8 cellular contexts compared by ENCODE assay signal in the genomic region with DNA sequence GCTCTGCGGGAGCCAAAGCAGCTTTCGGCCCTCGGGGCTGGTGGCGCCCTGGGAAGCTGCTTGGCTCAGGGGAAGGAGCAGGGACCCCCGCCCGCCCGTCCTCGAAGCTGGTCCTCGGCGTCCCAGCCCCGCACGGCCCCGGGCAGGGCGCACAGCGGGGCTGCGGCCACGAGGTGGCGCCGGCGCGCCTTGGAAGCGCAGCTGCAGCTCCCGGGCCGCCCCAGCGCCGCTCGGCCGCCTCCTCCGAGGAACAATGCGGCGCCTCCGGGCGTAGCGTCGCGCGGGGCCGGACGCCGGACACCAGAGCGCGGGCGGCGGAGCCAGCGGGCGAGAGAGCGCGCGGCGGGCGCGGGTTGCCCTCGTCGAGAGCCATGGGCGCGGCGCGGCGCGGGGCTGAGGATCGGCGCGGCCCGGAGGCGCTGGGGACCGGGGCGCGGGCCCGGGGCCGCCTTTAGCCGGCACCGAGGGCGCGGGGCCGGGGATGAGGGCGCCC.
DNase-seq lines count a peak whose midpoint lies in the region; ATAC-seq lines count a peak whose summit lies in the region.

A gene with protein sequence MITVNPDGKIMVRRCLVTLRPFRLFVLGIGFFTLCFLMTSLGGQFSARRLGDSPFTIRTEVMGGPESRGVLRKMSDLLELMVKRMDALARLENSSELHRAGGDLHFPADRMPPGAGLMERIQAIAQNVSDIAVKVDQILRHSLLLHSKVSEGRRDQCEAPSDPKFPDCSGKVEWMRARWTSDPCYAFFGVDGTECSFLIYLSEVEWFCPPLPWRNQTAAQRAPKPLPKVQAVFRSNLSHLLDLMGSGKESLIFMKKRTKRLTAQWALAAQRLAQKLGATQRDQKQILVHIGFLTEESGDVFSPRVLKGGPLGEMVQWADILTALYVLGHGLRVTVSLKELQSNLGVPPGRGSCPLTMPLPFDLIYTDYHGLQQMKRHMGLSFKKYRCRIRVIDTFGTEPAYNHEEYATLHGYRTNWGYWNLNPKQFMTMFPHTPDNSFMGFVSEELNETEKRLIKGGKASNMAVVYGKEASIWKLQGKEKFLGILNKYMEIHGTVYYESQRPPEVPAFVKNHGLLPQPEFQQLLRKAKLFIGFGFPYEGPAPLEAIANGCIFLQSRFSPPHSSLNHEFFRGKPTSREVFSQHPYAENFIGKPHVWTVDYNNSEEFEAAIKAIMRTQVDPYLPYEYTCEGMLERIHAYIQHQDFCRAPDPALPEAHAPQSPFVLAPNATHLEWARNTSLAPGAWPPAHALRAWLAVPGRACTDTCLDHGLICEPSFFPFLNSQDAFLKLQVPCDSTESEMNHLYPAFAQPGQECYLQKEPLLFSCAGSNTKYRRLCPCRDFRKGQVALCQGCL (plus strand): TSS at position 229 of the 493 bp plus-strand sequence. CDS start 626 bp downstream, outside the sequence.

- peaks cover 27% of the 10 kb centered on the region for H3K27me3 Mint-ChIP-seq in memory B cell

- no peaks in the 10 kb centered on the region for H3K9me3 ChIP-seq in effector memory CD4-positive, alpha-beta T cell (ENCODE audit: control insufficient read depth, low read length)

- peaks cover 10% of the 10 kb centered on the region for H3K4me1 Mint-ChIP-seq in memory B cell

- H3K36me3 Mint-ChIP-seq in memory B cell: no peaks in the 10 kb centered on the region

- H3K9me3 Mint-ChIP-seq in memory B cell: no peaks in the 10 kb centered on the region

- peak; percentile 70 for ATAC-seq in HG02759 (IDR thresholded peaks at IDR 0.05; ENCODE audit: unreplicated experiment)
- ATAC-seq in memory B cell (ENCODE audit: low read depth): peak; percentile 94
- ATAC-seq in GM21619 (IDR thresholded peaks at IDR 0.05; ENCODE audit: unreplicated experiment): no peak

- H3K4me1 ChIP-seq in effector memory CD4-positive, alpha-beta T cell (ENCODE audit: control insufficient read depth, insufficient read depth, low read length, poor library complexity, severe bottlenecking): peaks cover 14% of the 10 kb centered on the region

- H3K36me3 ChIP-seq in effector memory CD4-positive, alpha-beta T cell (ENCODE audit: control insufficient read depth, insufficient read depth, low read length): no peaks in the 10 kb centered on the region

- DNase-seq in ELF-1 (ENCODE audit: low read depth, low spot score) (peak; percentile 94), NCI-H510A (lab: John Stamatoyannopoulos, UW) (peak; percentile 61), memory B cell (ENCODE audit: low spot score in 2 of 2) (peak; percentile 80 to 93)
- peak; percentile 91 for DNase-seq in activated CD8-positive, alpha-beta memory T cell treated with anti-CD3 and anti-CD28 coated beads for 24 hours
- peak; percentile 41 to 56 (median 46) for DNase-seq in effector memory CD4-positive, alpha-beta T cell
- peak; percentile 58 for DNase-seq in stimulated activated CD8-positive, alpha-beta memory T cell treated with anti-CD3 and anti-CD28 coated beads, Interleukin-12 subunit alpha, Interleukin-12 subunit beta, amount 100 ng/mL, for 4 hours (ENCODE audit: low read depth)

- H3K4me3 Mint-ChIP-seq in memory B cell: peak within 1 kb of the TSS; percentile 84

- no peak within 1 kb of the TSS for H3K27ac ChIP-seq in effector memory CD4-positive, alpha-beta T cell (ENCODE audit: insufficient read depth, low read length, poor library complexity, severe bottlenecking)

- no peak within 1 kb of the TSS for H3K27ac Mint-ChIP-seq in memory B cell

- H3K4me3 ChIP-seq in effector memory CD4-positive, alpha-beta T cell (ENCODE audit: insufficient read depth, low read depth, low read length, poor library complexity, severe bottlenecking): peak within 1 kb of the TSS; percentile 35

- peaks cover 16% of the 10 kb centered on the region for H3K27me3 ChIP-seq in effector memory CD4-positive, alpha-beta T cell (replicated peaks; ENCODE audit: control insufficient read depth, insufficient read depth, low read length, poor library complexity, severe bottlenecking)
